Comparison of ENCODE assay signal across 15 cellular contexts in the genomic region with DNA sequence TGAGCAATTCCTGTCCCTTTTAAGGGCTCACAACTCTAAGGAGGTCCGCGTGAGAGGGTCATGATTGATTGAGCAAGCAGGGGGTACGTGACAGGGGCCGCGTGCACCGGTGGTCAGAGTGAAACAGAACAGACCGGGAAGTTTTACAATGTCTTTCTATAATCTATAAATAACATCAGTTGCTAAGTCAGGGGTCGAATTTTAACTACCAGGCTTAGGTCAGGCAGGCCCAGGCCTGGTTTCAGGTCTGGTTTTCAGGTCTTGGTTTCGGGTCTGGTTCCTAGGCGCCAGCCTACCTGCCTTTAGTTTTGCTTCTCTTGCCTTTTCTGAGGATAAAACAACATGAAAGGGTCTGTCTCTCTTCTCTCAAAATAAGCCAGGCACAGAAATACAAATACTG.
DNase-seq lines count a peak whose midpoint lies in the region; ATAC-seq and TF ChIP-seq lines count a peak whose summit lies in the region.
"Had no signal": no experiment of that assay in that cellular context is flagged by ENCODE, and none has a peak within 500 bp of the region (broad histone marks: within the 10 kb centered on the region; RNA-seq: fewer than 3 reads in every experiment).

No MANE protein-coding gene starts in this region.

- peaks cover 17% of the 10 kb centered on the region for H3K79me2 ChIP-seq in MM.1S (ENCODE audit: low read length)

- H3K4me2 ChIP-seq in MM.1S (ENCODE audit: low read depth, low read length), result peak overlapping the region; percentile 59

- no peaks in the 10 kb centered on the region for H3K9me2 ChIP-seq in MM.1S (replicated peaks; ENCODE audit: insufficient read depth, low read length)

- H3K9me3 ChIP-seq in MM.1S (replicated peaks; ENCODE audit: insufficient read depth, low read length), result no peaks in the 10 kb centered on the region
- no peaks in the 10 kb centered on the region for H3K9me3 ChIP-seq in naive thymus-derived CD4-positive, alpha-beta T cell (ENCODE audit: control insufficient read depth in 2 of 3, low read length in 3 of 3)

- H3K4me3 Mint-ChIP-seq in naive thymus-derived CD4-positive, alpha-beta T cell, result no peak overlapping the region
- H3K4me3 Mint-ChIP-seq in endothelial cell (ENCODE audit: unreplicated experiment), result no peak overlapping the region
- H3K4me3 Mint-ChIP-seq: stimulated activated naive CD8-positive, alpha-beta T cell treated with anti-CD3 and anti-CD28 coated beads, Interleukin-15, amount 100 ng/mL, for 72 hours had no signal

- DNase-seq in MM.1S (peak; percentile 98), NCI-H146 treated with DMSO at 0.1 percent for 48 hours (lab: John Stamatoyannopoulos, UW; ENCODE audit: unreplicated experiment) (no peak), endothelial cell (ENCODE audit: low spot score) (no peak), COLO829 (ENCODE audit: low spot score) (no peak)
- DNase-seq in naive thymus-derived CD4-positive, alpha-beta T cell, result no peak
- DNase-seq: activated CD8-positive, alpha-beta memory T cell treated with anti-CD3 and anti-CD28 coated beads, Interleukin-2, amount 50 U/mL, for 48 hours; AML-193; NCI-H1105 treated with DMSO at 0.1 percent for 48 hours; NCI-H774; retina; stimulated activated CD4-positive, alpha-beta T cell treated with anti-CD3 and anti-CD28 coated beads, Interleukin-4, amount 100 ng/mL, for 24 hours; stimulated activated naive CD8-positive, alpha-beta T cell treated with anti-CD3 and anti-CD28 coated beads, Interleukin-15, amount 100 ng/mL, for 72 hours had no signal

- peaks cover 6% of the 10 kb centered on the region; the same call in 1 of the 2 replicates for H3K36me3 ChIP-seq in MM.1S (replicated peaks; ENCODE audit: insufficient read depth, low read length)
- H3K36me3 ChIP-seq in naive thymus-derived CD4-positive, alpha-beta T cell (ENCODE audit: control insufficient read depth in 2 of 3, insufficient read depth in 3 of 3, low read length in 3 of 3), result no peaks in the 10 kb centered on the region

- TF ChIP-seq CTCF in MM.1S (IDR thresholded peaks at IDR 0.05; ENCODE audit: low read length) (no peak), endothelial cell (IDR thresholded peaks at IDR 0.05; ENCODE audit: unreplicated experiment) (no peak)

- no peak overlapping the region for H3K27ac Mint-ChIP-seq in naive thymus-derived CD4-positive, alpha-beta T cell
- H3K27ac Mint-ChIP-seq in endothelial cell (ENCODE audit: unreplicated experiment), result no peak overlapping the region

- H3K4me1 ChIP-seq in MM.1S (ENCODE audit: low read length), result peaks cover 86% of the 10 kb centered on the region
- no peaks in the 10 kb centered on the region for H3K4me1 ChIP-seq in naive thymus-derived CD4-positive, alpha-beta T cell (ENCODE audit: control insufficient read depth in 2 of 2, insufficient read depth in 2 of 2, low read length in 2 of 2)

- H3K4me1 Mint-ChIP-seq in naive thymus-derived CD4-positive, alpha-beta T cell, result peaks cover 0 to 3% (median 0%) of the 10 kb centered on the region in 7 donors
- no peaks in the 10 kb centered on the region for H3K4me1 Mint-ChIP-seq in endothelial cell (ENCODE audit: unreplicated experiment)
- H3K4me1 Mint-ChIP-seq: stimulated activated naive CD8-positive, alpha-beta T cell treated with anti-CD3 and anti-CD28 coated beads, Interleukin-15, amount 100 ng/mL, for 72 hours had no signal

- intact Hi-C loops in naive thymus-derived CD4-positive, alpha-beta T cell (cut with micrococcal nuclease), result no loop called here

- peak overlapping the region; percentile 20; the same call in 1 of the 2 replicates for H3K4me3 ChIP-seq in MM.1S (ENCODE audit: low read length)
- H3K4me3 ChIP-seq in naive thymus-derived CD4-positive, alpha-beta T cell (ENCODE audit: low read length), result no peak overlapping the region

- ATAC-seq in GM18520 (IDR thresholded peaks at IDR 0.05; ENCODE audit: unreplicated experiment), result peak; percentile 37
- peak; percentile 54 for ATAC-seq in GM21515 (IDR thresholded peaks at IDR 0.05; ENCODE audit: unreplicated experiment)
- ATAC-seq in HG02981 (IDR thresholded peaks at IDR 0.05; ENCODE audit: unreplicated experiment), result peak; percentile 54
- no peak for ATAC-seq in naive thymus-derived CD4-positive, alpha-beta T cell
- ATAC-seq: stimulated activated naive CD8-positive, alpha-beta T cell treated with anti-CD3 and anti-CD28 coated beads, Interleukin-15, amount 100 ng/mL, for 72 hours had no signal

- CTCF ChIA-PET in naive thymus-derived CD4-positive, alpha-beta T cell (lab: Charles Lee), result no interaction called here

- H2AFZ ChIP-seq in MM.1S (ENCODE audit: low read length), result no peak overlapping the region

- H3K9me3 Mint-ChIP-seq in naive thymus-derived CD4-positive, alpha-beta T cell, result peaks cover 0 to 2% (median 0%) of the 10 kb centered on the region in 11 donors
- H3K9me3 Mint-ChIP-seq in endothelial cell (ENCODE audit: unreplicated experiment), result no peaks in the 10 kb centered on the region
- H3K9me3 Mint-ChIP-seq: stimulated activated naive CD8-positive, alpha-beta T cell treated with anti-CD3 and anti-CD28 coated beads, Interleukin-15, amount 100 ng/mL, for 72 hours had no signal

- POLR2A ChIA-PET in naive thymus-derived CD4-positive, alpha-beta T cell (lab: Charles Lee), result no interaction called here

- no peaks in the 10 kb centered on the region for H3K27me3 ChIP-seq in MM.1S (replicated peaks; ENCODE audit: insufficient read depth, low read length)
- no peaks in the 10 kb centered on the region for H3K27me3 ChIP-seq in naive thymus-derived CD4-positive, alpha-beta T cell (ENCODE audit: control insufficient read depth in 2 of 2, insufficient read depth in 2 of 2, low read length in 2 of 2)

- no peaks in the 10 kb centered on the region for H4K20me1 ChIP-seq in MM.1S (ENCODE audit: insufficient read depth, low read length)

- H3K9ac ChIP-seq in MM.1S (ENCODE audit: low read length), result peak overlapping the region; percentile 83

- H3F3A ChIP-seq in MM.1S (ENCODE audit: insufficient read depth, low read length), result peaks cover 75% of the 10 kb centered on the region

- H3K36me3 Mint-ChIP-seq in naive thymus-derived CD4-positive, alpha-beta T cell, result no peaks in the 10 kb centered on the region
- H3K36me3 Mint-ChIP-seq in endothelial cell (ENCODE audit: low read depth, unreplicated experiment), result no peaks in the 10 kb centered on the region

- peaks cover 6 to 20% (median 11%) of the 10 kb centered on the region in 5 donors for H3K27me3 Mint-ChIP-seq in naive thymus-derived CD4-positive, alpha-beta T cell
- H3K27me3 Mint-ChIP-seq in endothelial cell (ENCODE audit: unreplicated experiment), result peaks cover 3% of the 10 kb centered on the region

- peak overlapping the region; percentile 99 for H3K27ac ChIP-seq in MM.1S (ENCODE audit: low read length)
- H3K27ac ChIP-seq in naive thymus-derived CD4-positive, alpha-beta T cell (ENCODE audit: low read depth, low read length), result no peak overlapping the region
